ENCODE assay signal across 8 cellular contexts in the genomic region with DNA sequence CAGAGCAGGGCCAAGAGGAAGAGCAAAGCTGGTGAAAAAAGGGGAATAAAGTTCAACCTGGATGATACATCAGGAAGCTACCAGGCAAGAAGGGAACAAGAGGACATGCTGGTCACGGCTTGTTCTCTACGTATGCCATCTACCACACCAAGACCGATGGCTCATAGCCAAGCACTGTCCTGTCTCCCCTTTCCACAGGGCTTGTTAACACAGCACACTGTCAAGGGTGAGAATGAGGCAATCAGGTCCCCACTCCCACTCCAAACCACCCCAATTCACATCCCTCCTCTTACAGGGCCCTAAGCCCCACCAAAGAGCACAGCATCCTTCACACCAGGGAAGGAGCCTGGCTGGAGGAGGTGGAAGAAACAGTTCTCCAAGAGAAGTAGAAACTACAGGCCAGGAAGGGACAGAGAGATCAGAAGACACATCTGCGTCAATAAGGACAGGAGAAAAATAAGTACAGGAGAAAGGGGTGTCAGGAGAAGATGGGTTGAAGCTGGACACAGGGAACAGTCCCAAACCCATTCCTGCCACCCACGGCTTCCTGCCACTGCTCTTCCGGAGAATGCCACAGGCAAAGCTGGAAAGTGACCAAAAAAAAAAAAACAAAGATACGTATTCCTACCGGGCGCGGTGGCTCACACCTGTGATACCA. TPM values are rescaled to one million over a fixed set of nuclear protein-coding genes. Genes with fewer than 3 reads are reported as not detected.
A peak's percentile ranks its signal among the peaks of the same experiment; 100 is the strongest.
DNase-seq lines count a peak whose midpoint lies in the region; ATAC-seq and TF ChIP-seq lines count a peak whose summit lies in the region.

No MANE protein-coding gene starts in this region.

- H3K4me3 ChIP-seq in right atrium auricular region, result peak overlapping the region in 1 of 2 donors; percentile 48

- TF ChIP-seq CTCF in HFFc6 (IDR thresholded peaks at IDR 0.05) (no peak), WTC11 (IDR thresholded peaks at IDR 0.05) (no peak), right atrium auricular region (IDR thresholded peaks at IDR 0.05) (no peak)

- H3K27ac ChIP-seq in right atrium auricular region, result peak overlapping the region; percentile 99

- no peaks in the 10 kb centered on the region for H3K9me3 Mint-ChIP-seq in HFFc6
- H3K9me3 Mint-ChIP-seq in WTC11, result no peaks in the 10 kb centered on the region
- H3K9me3 Mint-ChIP-seq in stimulated activated naive B cell treated with anti-CD40 and anti-IgM and Interleukin-4, amounts not matched to agents 10 μg/mL and 1 μg/mL and 100 μg/mL, for 72 hours, result no peaks in the 10 kb centered on the region

- H3K27ac Mint-ChIP-seq in HFFc6 (no peak overlapping the region), WTC11 (no peak overlapping the region; the same call in 1 of the 2 replicates)
- H3K27ac Mint-ChIP-seq in stimulated activated naive B cell treated with anti-CD40 and anti-IgM and Interleukin-4, amounts not matched to agents 10 μg/mL and 1 μg/mL and 100 μg/mL, for 72 hours, result peak overlapping the region; percentile 56

- peaks cover 0 to 74% of the 10 kb centered on the region in 2 donors for H3K4me1 ChIP-seq in right atrium auricular region

- POLR2A ChIA-PET in WTC11 (lab: Charles Lee), result interaction anchor here (0.6 to 7.3 kb wide), 19 partner anchors 9 to 222 kb away, joined by 3 to 176 read pairs (median 4); partner anchors contain the start of genes FLAD1, KCNN3, KRTCAP2 and LENEP

- CTCF ChIA-PET in WTC11 (lab: Charles Lee), result interaction anchor here (0.6 to 8.3 kb wide), 26 partner anchors 10 to 235 kb away, joined by 3 to 176 read pairs (median 8); partner anchors contain the start of genes ADAM15, EFNA4, FLAD1 and KRTCAP2

- H3K4me3 Mint-ChIP-seq in HFFc6, result peak overlapping the region; percentile 95; the same call in 1 of the 2 replicates
- no peak overlapping the region for H3K4me3 Mint-ChIP-seq in WTC11
- peak overlapping the region; percentile 36 to 82 for H3K4me3 Mint-ChIP-seq in stimulated activated naive B cell treated with anti-CD40 and anti-IgM and Interleukin-4, amounts not matched to agents 10 μg/mL and 1 μg/mL and 100 μg/mL, for 72 hours

- no peak for ATAC-seq in WTC11
- ATAC-seq in stimulated activated naive B cell treated with anti-CD40 and anti-IgM and Interleukin-4, amounts not matched to agents 10 μg/mL and 1 μg/mL and 100 μg/mL, for 72 hours (replicated peaks), result no peak

- H3K36me3 ChIP-seq in right atrium auricular region, result peaks cover 21% of the 10 kb centered on the region

- no peaks in the 10 kb centered on the region for H3K9me3 ChIP-seq in right atrium auricular region

- H3K36me3 Mint-ChIP-seq in HFFc6 (ENCODE audit: low read depth), result peaks cover 35% of the 10 kb centered on the region
- peaks cover 20% of the 10 kb centered on the region for H3K36me3 Mint-ChIP-seq in WTC11
- peaks cover 28 to 42% of the 10 kb centered on the region in 2 donors for H3K36me3 Mint-ChIP-seq in stimulated activated naive B cell treated with anti-CD40 and anti-IgM and Interleukin-4, amounts not matched to agents 10 μg/mL and 1 μg/mL and 100 μg/mL, for 72 hours

- DNase-seq in HFFc6 (no peak), WTC11 (ENCODE audit: low spot score) (no peak), right atrium auricular region (ENCODE audit: low spot score) (peak; percentile 88), OCI-M2 (lab: John Stamatoyannopoulos, UW; ENCODE audit: unreplicated experiment) (no peak), activated gamma-delta T cell (lab: John Stamatoyannopoulos, UW) (no peak), DMS153 treated with DMSO at 0.1 percent for 48 hours (lab: John Stamatoyannopoulos, UW; ENCODE audit: unreplicated experiment) (no peak), NCI-H2029 (lab: John Stamatoyannopoulos, UW) (no peak)
- no peak for DNase-seq in stimulated activated naive B cell treated with anti-CD40 and anti-IgM and Interleukin-4, amounts not matched to agents 10 μg/mL and 1 μg/mL and 100 μg/mL, for 72 hours

- H3K4me1 Mint-ChIP-seq in HFFc6 (ENCODE audit: low read depth) (peaks cover 29% of the 10 kb centered on the region), WTC11 (peaks cover 42% of the 10 kb centered on the region)
- peaks cover 31 to 50% of the 10 kb centered on the region in 2 donors for H3K4me1 Mint-ChIP-seq in stimulated activated naive B cell treated with anti-CD40 and anti-IgM and Interleukin-4, amounts not matched to agents 10 μg/mL and 1 μg/mL and 100 μg/mL, for 72 hours

- H3K27me3 Mint-ChIP-seq in HFFc6 (ENCODE audit: insufficient read depth) (peaks cover 7% of the 10 kb centered on the region), WTC11 (ENCODE audit: low read depth) (no peaks in the 10 kb centered on the region)
- no peaks in the 10 kb centered on the region for H3K27me3 Mint-ChIP-seq in stimulated activated naive B cell treated with anti-CD40 and anti-IgM and Interleukin-4, amounts not matched to agents 10 μg/mL and 1 μg/mL and 100 μg/mL, for 72 hours

- H3K27me3 ChIP-seq in right atrium auricular region, result no peaks in the 10 kb centered on the region

TF ChIP-seq in WTC11, 78 proteins besides CTCF, POLR2A, EP300 and RAD21:
- TF ChIP-seq, protein P1, sequence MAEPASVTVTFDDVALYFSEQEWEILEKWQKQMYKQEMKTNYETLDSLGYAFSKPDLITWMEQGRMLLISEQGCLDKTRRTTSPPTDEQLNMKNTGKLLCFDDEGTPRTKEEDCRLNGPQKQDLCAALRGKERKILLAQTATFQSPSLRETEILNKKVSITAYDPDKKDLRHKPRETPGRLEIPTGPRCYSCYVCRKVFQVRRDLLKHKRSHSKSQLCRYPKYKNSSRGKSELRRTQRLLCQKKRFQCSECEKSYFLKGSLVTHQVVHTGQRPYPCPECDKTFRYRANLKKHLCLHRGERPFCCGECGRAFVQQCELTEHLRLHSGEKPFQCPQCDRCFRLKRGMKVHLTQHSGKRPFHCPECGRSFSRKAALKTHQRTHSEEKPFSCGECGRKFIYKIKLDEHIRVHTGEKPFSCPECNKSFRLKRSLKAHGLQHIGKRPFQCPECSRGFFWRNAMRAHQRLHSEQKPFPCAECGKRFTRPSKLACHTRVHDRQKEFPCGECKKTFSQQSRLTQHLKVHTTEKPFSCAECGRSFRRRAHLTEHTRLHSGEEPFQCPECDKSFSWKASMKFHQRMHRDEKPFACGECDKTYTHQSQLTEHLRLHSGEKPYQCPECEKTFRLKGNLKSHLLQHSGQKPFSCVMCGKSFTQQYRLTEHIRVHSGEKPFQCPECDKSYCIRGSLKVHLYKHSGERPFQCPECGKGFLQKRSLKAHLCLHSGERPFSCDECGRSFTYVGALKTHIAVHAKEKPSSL (CRISPR knock-in tag; conservative IDR thresholded peaks at IDR 0.05), result no peak
- TF ChIP-seq EMX1 (CRISPR knock-in tag; IDR thresholded peaks at IDR 0.05), result peak; percentile 64
- TF ChIP-seq GABPB1 (CRISPR knock-in tag; IDR thresholded peaks at IDR 0.05), result 0 out of 2 replicates have a peak, but pooled peaks have one; percentile 3

RNA-seq across cellular contexts. Expression of gene SHC1, which starts 0.9 kb away (rescaled TPM):
- 100 to 1,000 TPM; 371 to 461 (median 401) TPM for total RNA-seq in HFFc6 (2021; fragmentation: NEBNext Ultra II Directional; extraction: Animal tissue kit (Norgen Biotek cat#: 25700))
- total RNA-seq in WTC11 (2021) (180 to 199 TPM (median 180 TPM) in 3 replicates), right atrium auricular region (10 to 100 TPM; 69.5 to 80.5 TPM)

RNA-seq across cellular contexts. Expression of gene CKS1B, which starts 3.0 kb away (rescaled TPM):
- 100 to 1,000 TPM in 3 of 6 experiments, 10 to 100 TPM in 3; 52.7 to 111 (median 98.8) TPM for total RNA-seq in HFFc6 (2021; fragmentation: NEBNext Ultra II Directional; extraction: Animal tissue kit (Norgen Biotek cat#: 25700))
- total RNA-seq in WTC11 (2021) (258 to 301 TPM (median 278 TPM) in 3 replicates), right atrium auricular region (10 to 100 TPM; 20.0 to 23.8 TPM)

RNA-seq across cellular contexts. Expression of gene PYGO2, which starts 9.9 kb away (rescaled TPM):
- 10 to 100 TPM; 19.9 to 23.7 (median 21.3) TPM for total RNA-seq in HFFc6 (2021; fragmentation: NEBNext Ultra II Directional; extraction: Animal tissue kit (Norgen Biotek cat#: 25700))
- total RNA-seq in WTC11 (2021) (37.4 to 38.8 TPM (median 38.0 TPM) in 3 replicates), right atrium auricular region (10 to 100 TPM; 13.9 to 18.4 TPM)

RNA-seq across cellular contexts. Expression of gene FLAD1, which starts 11.7 kb away (rescaled TPM):
- total RNA-seq in HFFc6 (2021; fragmentation: NEBNext Ultra II Directional; extraction: Animal tissue kit (Norgen Biotek cat#: 25700)), result 10 to 100 TPM; 25.1 to 35.3 (median 29.6) TPM
- total RNA-seq in WTC11 (2021) (71.1 to 88.3 TPM (median 71.2 TPM) in 3 replicates), right atrium auricular region (10 to 100 TPM; 19.5 to 24.8 TPM)

RNA-seq across cellular contexts. Expression of gene PBXIP1, which starts 15.6 kb away (rescaled TPM):
- total RNA-seq in HFFc6 (2021; fragmentation: NEBNext Ultra II Directional; extraction: Animal tissue kit (Norgen Biotek cat#: 25700)), result 10 to 100 TPM; 26.4 to 42.5 (median 28.1) TPM
- total RNA-seq in WTC11 (2021), result 26.5 to 30.7 TPM (median 28.4 TPM) in 3 replicates
- total RNA-seq in right atrium auricular region, result 100 to 1,000 TPM in 1 of 2 donors, 10 to 100 TPM in 1; 81.4 to 101 TPM
